ENCODE assay signal across 8 cellular contexts in genomic region chr3:183254816-183255730, GRCh38. TPM values are rescaled to one million over a fixed set of nuclear protein-coding genes. Genes with fewer than 3 reads are reported as not detected.
DNase-seq lines count a peak whose midpoint lies in the region; ATAC-seq and TF ChIP-seq lines count a peak whose summit lies in the region.

No MANE protein-coding gene starts in this region.

- peak; percentile 7 for ATAC-seq in omental fat pad (ENCODE audit: low FRiP score)

- POLR2A ChIA-PET in RWPE1 (lab: Yijun Ruan, JAX; ENCODE audit: low non-redundant PET), result no interaction called here

- no peak for TF ChIP-seq CTCF in RWPE1 (conservative IDR thresholded peaks at IDR 0.05; ENCODE audit: low read depth)
- TF ChIP-seq CTCF in epithelial cell of proximal tubule (conservative IDR thresholded peaks at IDR 0.05; ENCODE audit: low read depth, low read length), result no peak
- TF ChIP-seq CTCF in omental fat pad (IDR thresholded peaks at IDR 0.05), result no peak

- peak overlapping the region; percentile 96 for H3K27ac ChIP-seq in RWPE1

- CTCF ChIA-PET in RWPE1 (lab: Yijun Ruan, JAX), result interaction anchor here (0.7 to 1.9 kb wide), 4 partner anchors 71 to 131 kb away, joined by 3 to 6 read pairs (median 4); no protein-coding TSS in a partner anchor

- H3K4me3 ChIP-seq in epithelial cell of proximal tubule (ENCODE audit: low read depth, low read length), result peak overlapping the region; percentile 94

- DNase-seq in NCI-H1417 (lab: John Stamatoyannopoulos, UW) (peak in 2 of 3 experiments; percentile 77 to 81), NCI-H1417 treated with DMSO at 0.1 percent for 48 hours (lab: John Stamatoyannopoulos, UW) (no peak), RWPE1 (ENCODE audit: low spot score) (peak; percentile 22), epithelial cell of proximal tubule (ENCODE audit: low read depth) (no peak), omental fat pad (ENCODE audit: low spot score) (no peak), NOMO-1 treated with dmso at 0.1 percent for 144 hours (lab: John Stamatoyannopoulos, UW; ENCODE audit: unreplicated experiment) (no peak), NCI-H1930 (lab: John Stamatoyannopoulos, UW) (no peak)
- no peak for DNase-seq in activated CD8-positive, alpha-beta memory T cell treated with anti-CD3 and anti-CD28 coated beads for 24 hours

RNA-seq across cellular contexts. Expression of gene B3GNT5, which starts 2.0 kb away (rescaled TPM):
- 17.2 and 23.0 TPM in 2 replicates for total RNA-seq in epithelial cell of proximal tubule
- total RNA-seq in omental fat pad, result 10 to 100 TPM in 2 of 4 donors, 1 to 10 TPM in 2; 7.9 to 42.0 (median 19.7) TPM

Comparison
In these comparisons a context has a peak if more than half of its experiments do, and no peak if none do; other contexts are left out.
1. DNase-seq: peak in NCI-H1417 (2 of 3) and RWPE1 (single experiment); none in NCI-H1417 treated with DMSO at 0.1 percent for 48 hours (single experiment), epithelial cell of proximal tubule (single experiment), omental fat pad (single experiment), NOMO-1 treated with dmso at 0.1 percent for 144 hours (single experiment), NCI-H1930 (0 of 2) and activated CD8-positive, alpha-beta memory T cell treated with anti-CD3 and anti-CD28 coated beads for 24 hours (single experiment).